In genomic region chrX:108396986-108397385, GRCh38 we compare ENCODE assay signal across 14 cellular contexts. TPM values are rescaled to one million over a fixed set of nuclear protein-coding genes. Genes with fewer than 3 reads are reported as not detected.
DNase-seq lines count a peak whose midpoint lies in the region; ATAC-seq, FAIRE-seq and TF ChIP-seq lines count a peak whose summit lies in the region.
"Had no signal": no experiment of that assay in that cellular context is flagged by ENCODE, and none has a peak within 500 bp of the region (broad histone marks: within the 10 kb centered on the region; RNA-seq: fewer than 3 reads in every experiment).

No MANE protein-coding gene starts in this region.

- no peak for TF ChIP-seq POLR2A in endothelial cell of umbilical vein (IDR thresholded peaks at IDR 0.05; ENCODE audit: low read depth, low read length)

- no peaks in the 10 kb centered on the region for H3K9me1 ChIP-seq in endothelial cell of umbilical vein (replicated peaks; ENCODE audit: control insufficient read depth, extremely low read depth, insufficient read depth, low read length)

- H3F3A ChIP-seq in GM23338 (replicated peaks; ENCODE audit: low read depth) (no peaks in the 10 kb centered on the region), PC-3 (ENCODE audit: low read length, unreplicated experiment) (no peaks in the 10 kb centered on the region)

- no peak overlapping the region for H2BK120ac ChIP-seq in trophoblast cell (ENCODE audit: insufficient read depth, low read length, poor library complexity)

- no peaks in the 10 kb centered on the region for H3K36me3 ChIP-seq in GM23338 (ENCODE audit: insufficient read depth)
- no peaks in the 10 kb centered on the region for H3K36me3 ChIP-seq in PC-3 (ENCODE audit: low read depth, low read length)
- H3K36me3 ChIP-seq in endothelial cell of umbilical vein (ENCODE audit: control insufficient read depth in 2 of 2, extremely low read depth in 1 of 2, insufficient read depth in 2 of 2, low read length in 2 of 2) = no peaks in the 10 kb centered on the region
- no peaks in the 10 kb centered on the region for H3K36me3 ChIP-seq in trophoblast cell (ENCODE audit: control insufficient read depth in 1 of 2, insufficient read depth in 2 of 2, low read length in 2 of 2)

- DNase-seq in GM23338 (ENCODE audit: low spot score) (no peak), PC-3 (no peak), endothelial cell of umbilical vein (ENCODE audit: low read depth, low spot score) (no peak), trophoblast cell (no peak), dedifferentiated amniotic fluid mesenchymal stem cell (ENCODE audit: extremely low spot score) (no peak), NCI-H748 (lab: John Stamatoyannopoulos, UW; ENCODE audit: unreplicated experiment) (no peak), epidermal melanocyte (ENCODE audit: insufficient read length, low spot score) (no peak)
- DNase-seq: CD8-positive, alpha-beta T cell; NCI-H1436 treated with DMSO at 0.1 percent for 48 hours; NCI-H2081 treated with DMSO at 0.1 percent for 48 hours; NCI-H526 had no signal

- H3K9ac ChIP-seq in PC-3 (ENCODE audit: low read length) (peak overlapping the region; percentile 93), endothelial cell of umbilical vein (replicated peaks; ENCODE audit: extremely low read depth, insufficient read depth, low read length) (no peak overlapping the region), trophoblast cell (ENCODE audit: low read length) (no peak overlapping the region)

- H3K27ac ChIP-seq in GM23338 (ENCODE audit: low read depth) (peak overlapping the region; percentile 48; the same call in 1 of the 2 replicates), PC-3 (ENCODE audit: low read length) (peak overlapping the region; percentile 99), endothelial cell of umbilical vein (ENCODE audit: insufficient read depth, low read depth, low read length) (peak overlapping the region; percentile 28), trophoblast cell (ENCODE audit: low read depth, low read length) (peak overlapping the region; percentile 96)
- H3K27ac ChIP-seq: SK-N-MC had no signal

- H4K8ac ChIP-seq in trophoblast cell (ENCODE audit: low read depth, low read length) = no peak overlapping the region

- H3K4me3 ChIP-seq in GM23338 = no peak overlapping the region
- peak overlapping the region; percentile 53 for H3K4me3 ChIP-seq in PC-3 (ENCODE audit: low read length)
- no peak overlapping the region for H3K4me3 ChIP-seq in endothelial cell of umbilical vein (replicated peaks in 1 of 3; ENCODE audit: insufficient read depth in 1 of 3, low read depth in 1 of 3, low read length in 3 of 3)
- no peak overlapping the region for H3K4me3 ChIP-seq in trophoblast cell (ENCODE audit: low read depth, low read length)
- H3K4me3 ChIP-seq: SK-N-MC had no signal

- H3K4me1 Mint-ChIP-seq in GM23338 = peaks cover 40% of the 10 kb centered on the region

- H3K4ac ChIP-seq in trophoblast cell (ENCODE audit: low read depth, low read length) = no peak overlapping the region

- H3K9me3 ChIP-seq in PC-3 (ENCODE audit: low read length) (no peaks in the 10 kb centered on the region), endothelial cell of umbilical vein (replicated peaks; ENCODE audit: control insufficient read depth, insufficient read depth, low read length) (no peaks in the 10 kb centered on the region), trophoblast cell (ENCODE audit: insufficient read depth, low read depth, low read length) (no peaks in the 10 kb centered on the region)

- H3K18ac ChIP-seq in trophoblast cell (ENCODE audit: low read length) = no peak overlapping the region

- POLR2A ChIA-PET in PC-3 (lab: Charles Lee; ENCODE audit: unreplicated experiment) (no interaction called here), endothelial cell of umbilical vein (lab: Charles Lee) (no interaction called here)

- peaks cover 2% of the 10 kb centered on the region for H3K79me1 ChIP-seq in trophoblast cell (ENCODE audit: low read length)

- H3K36me3 Mint-ChIP-seq in GM23338 (ENCODE audit: low read depth) = peaks cover 3% of the 10 kb centered on the region; the same call in 2 of the 3 replicates
- H3K36me3 Mint-ChIP-seq: CD8-positive, alpha-beta T cell had no signal

- peaks cover 3% of the 10 kb centered on the region; the same call in 1 of the 3 replicates for H3K9me3 Mint-ChIP-seq in GM23338
- H3K9me3 Mint-ChIP-seq: CD8-positive, alpha-beta T cell had no signal

- H3K9me2 ChIP-seq in GM23338 (ENCODE audit: insufficient read depth) (no peaks in the 10 kb centered on the region), PC-3 (replicated peaks; ENCODE audit: low read length) (no peaks in the 10 kb centered on the region)

- no TSS peak for BruUV-seq in PC-3 (replicated peaks; lab: Mats Ljungman, UMichigan)
- TSS peak; percentile 76 for BruUV-seq in endothelial cell of umbilical vein (replicated peaks; lab: Mats Ljungman, UMichigan)

- TF ChIP-seq CTCF in GM23338 (conservative IDR thresholded peaks at IDR 0.05; ENCODE audit: low read depth in 2 of 2) (no peak), PC-3 (conservative IDR thresholded peaks at IDR 0.05; ENCODE audit: low read depth, low read length) (no peak), endothelial cell of umbilical vein (IDR thresholded peaks at IDR 0.05; ENCODE audit: extremely low read depth in 1 of 2, insufficient read depth in 1 of 2, low read depth in 1 of 2, low read length in 2 of 2) (no peak)

- H3K14ac ChIP-seq in trophoblast cell (ENCODE audit: low read length) = no peak overlapping the region

- H4K91ac ChIP-seq in trophoblast cell (ENCODE audit: low read depth, low read length) = no peak overlapping the region

- no peaks in the 10 kb centered on the region for H4K20me1 ChIP-seq in GM23338 (replicated peaks; ENCODE audit: insufficient read depth)
- H4K20me1 ChIP-seq in PC-3 (ENCODE audit: low read length) = no peaks in the 10 kb centered on the region
- H4K20me1 ChIP-seq in endothelial cell of umbilical vein (replicated peaks; ENCODE audit: control insufficient read depth, extremely low read depth, insufficient read depth, low read length) = no peaks in the 10 kb centered on the region

- H4K12ac ChIP-seq in trophoblast cell (ENCODE audit: low read depth, low read length) = no peak overlapping the region

- peak overlapping the region; percentile 54; the same call in 2 of the 3 replicates for H3K4me3 Mint-ChIP-seq in GM23338
- H3K4me3 Mint-ChIP-seq: CD8-positive, alpha-beta T cell had no signal

- dilution Hi-C loops in endothelial cell of umbilical vein (cut with MboI; ENCODE audit: extremely low pct_ligation_motif_present, low sequenced_read_pairs) = no loop called here

- H3K23ac ChIP-seq in trophoblast cell (ENCODE audit: low read length) = no peak overlapping the region

- no peak for FAIRE-seq in endothelial cell of umbilical vein (lab: Jason Lieb, UNC)

- H3K79me2 ChIP-seq in GM23338 (replicated peaks; ENCODE audit: insufficient read depth) (no peaks in the 10 kb centered on the region), PC-3 (ENCODE audit: low read length) (no peaks in the 10 kb centered on the region; the same call in 1 of the 2 replicates), endothelial cell of umbilical vein (ENCODE audit: control insufficient read depth, insufficient read depth, low read length) (no peaks in the 10 kb centered on the region), trophoblast cell (ENCODE audit: control insufficient read depth, insufficient read depth, low read length, poor library complexity) (no peaks in the 10 kb centered on the region)

- peaks cover 2% of the 10 kb centered on the region for H3K27me3 Mint-ChIP-seq in GM23338 (ENCODE audit: insufficient read depth, low read depth, poor library complexity)

- WGBS in trophoblast cell (ENCODE audit: extremely low coverage, insufficient coverage, insufficient read length) = no CpG with 5 or more reads among the region's 1 CpG

- H3K4me2 ChIP-seq in GM23338 (peak overlapping the region; percentile 53), PC-3 (ENCODE audit: low read length) (peak overlapping the region; percentile 65), endothelial cell of umbilical vein (ENCODE audit: insufficient read depth, low read length) (peak overlapping the region; percentile 36), trophoblast cell (ENCODE audit: low read length) (no peak overlapping the region)

- intact Hi-C loops in PC-3 (cut with micrococcal nuclease) = loop anchor here (5.0 kb wide), 2 partner anchors 55 to 140 kb away; no protein-coding TSS in a partner anchor
- intact Hi-C loops in endothelial cell of umbilical vein (cut with micrococcal nuclease) = no loop called here

- CTCF ChIA-PET in PC-3 (lab: Charles Lee) = interaction anchor here (1.3 kb wide), 1 partner anchor 173 kb away, joined by 3 read pairs; no protein-coding TSS in a partner anchor
- CTCF ChIA-PET in endothelial cell of umbilical vein (lab: Charles Lee) = no interaction called here

- H3K27me3 ChIP-seq in GM23338 (ENCODE audit: insufficient read depth) = no peaks in the 10 kb centered on the region
- no peaks in the 10 kb centered on the region for H3K27me3 ChIP-seq in PC-3 (ENCODE audit: low read length)
- H3K27me3 ChIP-seq in endothelial cell of umbilical vein (ENCODE audit: control insufficient read depth in 2 of 2, insufficient read depth in 2 of 2, low read length in 2 of 2) = no peaks in the 10 kb centered on the region
- H3K27me3 ChIP-seq in trophoblast cell (ENCODE audit: insufficient read depth, low read length) = no peaks in the 10 kb centered on the region

- H3K27ac Mint-ChIP-seq in GM23338 = peak overlapping the region; percentile 83
- H3K27ac Mint-ChIP-seq: CD8-positive, alpha-beta T cell had no signal

- H3K4me1 ChIP-seq in GM23338 (ENCODE audit: insufficient read depth) (peaks cover 29% of the 10 kb centered on the region), PC-3 (ENCODE audit: insufficient read depth, low read length) (peaks cover 66% of the 10 kb centered on the region), endothelial cell of umbilical vein (ENCODE audit: control insufficient read depth, extremely low read depth, insufficient read depth, low read length) (peaks cover 36% of the 10 kb centered on the region), trophoblast cell (ENCODE audit: control insufficient read depth in 1 of 2, insufficient read depth in 2 of 2, low read length in 2 of 2) (peaks cover 0 to 2% of the 10 kb centered on the region in 2 experiments)

- ATAC-seq in GM23338 = peak; percentile 66
- ATAC-seq in PC-3 = no peak
- no peak for ATAC-seq in GM19351 (IDR thresholded peaks at IDR 0.05; ENCODE audit: unreplicated experiment)
- ATAC-seq: CD8-positive, alpha-beta T cell; Right ventricle myocardium inferior had no signal

- H2BK5ac ChIP-seq in trophoblast cell (ENCODE audit: low read depth, low read length, poor library complexity) = no peak overlapping the region

- no peak overlapping the region for H2BK12ac ChIP-seq in trophoblast cell (ENCODE audit: low read length)

- no peak overlapping the region for H2AK5ac ChIP-seq in trophoblast cell (ENCODE audit: low read length)

- H2AFZ ChIP-seq in GM23338 (no peak overlapping the region), PC-3 (ENCODE audit: low read length) (no peak overlapping the region), endothelial cell of umbilical vein (ENCODE audit: low read depth, low read length) (no peak overlapping the region), trophoblast cell (ENCODE audit: insufficient read depth, low read length, poor library complexity) (no peak overlapping the region)

RNA-seq across cellular contexts. Expression of gene COL4A6, which starts 41.2 kb away (rescaled TPM):
- 11.1 and 15.2 TPM in 2 replicates for total RNA-seq in GM23338 (2014; rRNA removed; shearing (Covaris generic))
- polyA plus RNA-seq in GM23338 (2016; fragmentation: Nextera tagmentation; extraction: Ambion mirVana) = 2.8 and 4.1 TPM in 2 replicates
- total RNA-seq in PC-3 (2014; rRNA removed) = 3.5 and 4.4 TPM in 2 replicates
- total RNA-seq in endothelial cell of umbilical vein = 0.49 and 0.92 TPM in 2 replicates
- 0.33 and 0.62 TPM in 2 replicates for polyA plus RNA-seq in endothelial cell of umbilical vein
- 0.80 and 0.89 TPM in 2 replicates for polyA plus RNA-seq in endothelial cell of umbilical vein (2011; cell fraction: cytosol; rRNA removed)
- 2.7 and 3.1 TPM in 2 replicates for polyA plus RNA-seq in endothelial cell of umbilical vein (2011; cell fraction: nucleus; rRNA removed)
- 2.0 and 2.6 TPM in 2 replicates for polyA plus RNA-seq in endothelial cell of umbilical vein (2012)
- 0.70 and 0.75 TPM in 2 replicates for polyA minus RNA-seq in endothelial cell of umbilical vein
- 19.7 TPM for polyA minus RNA-seq in endothelial cell of umbilical vein (2011; cell fraction: cytosol; rRNA and poly(A)+ RNA removed)
- 0.82 and 1.9 TPM in 2 replicates for polyA minus RNA-seq in endothelial cell of umbilical vein (2011; cell fraction: nucleus; rRNA and poly(A)+ RNA removed)
- polyA plus RNA-seq in trophoblast cell (2013) = 13.0 and 13.7 TPM in 2 replicates
- total RNA-seq: CD8-positive, alpha-beta T cell had no signal

RNA-seq across cellular contexts. Expression of gene COL4A5, which starts 42.7 kb away (rescaled TPM):
- 25.7 and 48.1 TPM in 2 replicates for total RNA-seq in GM23338 (2014; rRNA removed; shearing (Covaris generic))
- 13.2 and 15.5 TPM in 2 replicates for polyA plus RNA-seq in GM23338 (2016; fragmentation: Nextera tagmentation; extraction: Ambion mirVana)
- 30.0 and 63.8 TPM in 2 replicates for total RNA-seq in PC-3 (2014; rRNA removed)
- total RNA-seq in endothelial cell of umbilical vein = 15.4 and 28.1 TPM in 2 replicates
- polyA plus RNA-seq in endothelial cell of umbilical vein = 27.9 and 28.8 TPM in 2 replicates
- 18.7 and 21.3 TPM in 2 replicates for polyA plus RNA-seq in endothelial cell of umbilical vein (2011; cell fraction: cytosol; rRNA removed)
- 116 and 148 TPM in 2 replicates for polyA plus RNA-seq in endothelial cell of umbilical vein (2011; cell fraction: nucleus; rRNA removed)
- 36.2 and 40.3 TPM in 2 replicates for polyA plus RNA-seq in endothelial cell of umbilical vein (2012)
- polyA minus RNA-seq in endothelial cell of umbilical vein = 44.0 and 46.5 TPM in 2 replicates
- polyA minus RNA-seq in endothelial cell of umbilical vein (2011; cell fraction: cytosol; rRNA and poly(A)+ RNA removed) = 23.7 TPM
- polyA minus RNA-seq in endothelial cell of umbilical vein (2011; cell fraction: nucleus; rRNA and poly(A)+ RNA removed) = 44.4 and 65.6 TPM in 2 replicates
- 40.7 and 49.7 TPM in 2 replicates for polyA plus RNA-seq in trophoblast cell (2013)
- total RNA-seq: CD8-positive, alpha-beta T cell had no signal

Comparison
In these comparisons a context has a peak if more than half of its experiments do, and no peak if none do; other contexts are left out.
1. H3K27ac ChIP-seq: peak in every context shown above with its lines; median percentile 99 in PC-3; 96 in trophoblast cell; 48 in GM23338; 28 in endothelial cell of umbilical vein.